In genomic region chr7:100826546-100827329, GRCh38 we compare ENCODE assay signal across 8 cellular contexts.
A peak's percentile ranks its signal among the peaks of the same experiment; 100 is the strongest.
DNase-seq lines count a peak whose midpoint lies in the region; ATAC-seq and TF ChIP-seq lines count a peak whose summit lies in the region.

No MANE protein-coding gene starts in this region.

- H3K36me3 ChIP-seq in parathyroid adenoma (ENCODE audit: control insufficient read depth, insufficient read depth, low read length), result no peaks in the 10 kb centered on the region

- H3K4me3 ChIP-seq in foreskin fibroblast (ENCODE audit: low read depth in 1 of 2, low read length in 2 of 2), result peak overlapping the region; percentile 77 to 96
- peak overlapping the region; percentile 80 for H3K4me3 ChIP-seq in parathyroid adenoma (ENCODE audit: low read depth, low read length)

- no peaks in the 10 kb centered on the region for H3K79me2 ChIP-seq in parathyroid adenoma

- H3K9ac ChIP-seq in parathyroid adenoma, result peak overlapping the region; percentile 57

- no peak for ATAC-seq in GM19324 (IDR thresholded peaks at IDR 0.05; ENCODE audit: low FRiP score, unreplicated experiment)

- no peak for TF ChIP-seq CTCF in foreskin fibroblast (IDR thresholded peaks at IDR 0.05; ENCODE audit: low read depth, low read length)
- no peak for TF ChIP-seq CTCF in parathyroid adenoma (IDR thresholded peaks at IDR 0.05)

- H3K27ac ChIP-seq in parathyroid adenoma, result no peak overlapping the region

- DNase-seq in ELF-1 (ENCODE audit: low read depth, low spot score), result peak; percentile 33
- peak; percentile 44 for DNase-seq in SW480 (ENCODE audit: low spot score)
- DNase-seq in foreskin fibroblast, result peak in 1 of 2 donors; percentile 53
- no peak for DNase-seq in NCI-H1417 treated with DMSO at 0.1 percent for 48 hours (lab: John Stamatoyannopoulos, UW)
- no peak for DNase-seq in COLO829 (ENCODE audit: low spot score)
- DNase-seq in activated CD4-positive, alpha-beta T cell treated with anti-CD3 and anti-CD28 coated beads for 4 hours, result no peak

- H3K4me2 ChIP-seq in parathyroid adenoma (ENCODE audit: low read length), result peak overlapping the region; percentile 93

- no peaks in the 10 kb centered on the region for H3K27me3 ChIP-seq in parathyroid adenoma (ENCODE audit: control insufficient read depth, insufficient read depth, low read length)

- H3K4me1 ChIP-seq in parathyroid adenoma, result no peaks in the 10 kb centered on the region

- peak overlapping the region; percentile 93 for H2AFZ ChIP-seq in parathyroid adenoma

- no peaks in the 10 kb centered on the region for H3K9me3 ChIP-seq in parathyroid adenoma (ENCODE audit: control insufficient read depth, low read length)

Comparison
In these comparisons a context has a peak if more than half of its experiments do, and no peak if none do; other contexts are left out.
1. DNase-seq: peak in ELF-1 (single experiment) and SW480 (single experiment); none in NCI-H1417 treated with DMSO at 0.1 percent for 48 hours (single experiment), COLO829 (single experiment) and activated CD4-positive, alpha-beta T cell treated with anti-CD3 and anti-CD28 coated beads for 4 hours (0 of 2).